Comparison of ENCODE assay signal across 25 cellular contexts in the genomic region with DNA sequence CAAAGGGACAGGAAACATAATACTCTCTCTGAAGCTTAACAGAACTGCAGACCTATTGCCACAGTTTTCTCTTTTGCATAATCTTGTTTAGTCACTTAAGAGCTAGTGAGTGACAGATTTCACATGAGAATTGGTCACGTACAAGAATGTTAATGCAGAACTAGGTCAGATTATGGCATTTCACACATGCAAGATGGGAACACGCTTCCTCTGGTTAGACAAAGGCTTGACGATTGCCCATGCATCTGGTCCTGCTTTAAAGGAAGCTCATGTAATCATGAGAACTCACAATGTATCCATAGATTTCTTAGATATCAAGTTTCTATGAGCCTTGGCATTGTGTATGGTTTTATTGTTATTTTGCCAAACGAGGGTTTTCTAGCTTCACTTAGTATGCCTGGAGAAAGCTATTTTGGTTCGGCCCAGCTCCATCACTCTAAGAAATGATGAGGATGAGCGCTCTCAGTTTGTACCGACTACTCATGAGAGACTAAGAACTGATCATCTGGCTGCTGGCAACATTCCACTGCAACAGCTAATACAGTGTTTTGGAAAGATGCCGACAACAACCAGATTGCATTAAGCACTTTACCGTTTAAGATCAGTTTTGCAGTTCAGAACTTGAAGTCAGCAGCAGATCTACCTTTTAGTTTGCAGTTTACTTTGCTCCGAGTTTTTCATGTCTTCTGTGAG.
DNase-seq lines count a peak whose midpoint lies in the region; ATAC-seq and TF ChIP-seq lines count a peak whose summit lies in the region.
"Had no signal": no experiment of that assay in that cellular context is flagged by ENCODE, and none has a peak within 500 bp of the region (broad histone marks: within the 10 kb centered on the region; RNA-seq: fewer than 3 reads in every experiment).

No MANE protein-coding gene starts in this region.

- no peak overlapping the region for H3K23ac ChIP-seq in IMR-90 (ENCODE audit: low read depth, low read length)

- H2BK15ac ChIP-seq in IMR-90 (ENCODE audit: low read depth, low read length): no peak overlapping the region

- DNase-seq in DMS 273 (lab: John Stamatoyannopoulos, UW; ENCODE audit: unreplicated experiment) (peak; percentile 74), IMR-90 (peak; percentile 86), choroid plexus epithelial cell (ENCODE audit: low read depth) (peak; percentile 51), skeletal muscle cell (ENCODE audit: low read depth) (peak; percentile 26), mesenteric fat pad (ENCODE audit: low spot score) (no peak), cardiac septum (ENCODE audit: low spot score) (no peak), ovary (no peak)
- DNase-seq: activated CD4-positive, alpha-beta T cell treated with anti-CD3 and anti-CD28 coated beads, Interleukin-2, amount 10 ng/mL, durations not matched to agents 7 days and 5 days; activated CD8-positive, alpha-beta memory T cell treated with anti-CD3 and anti-CD28 coated beads, Interleukin-2, amount 10 ng/mL, durations not matched to agents 7 days and 5 days; activated naive CD4-positive, alpha-beta T cell treated with anti-CD3 and anti-CD28 coated beads, Interleukin-2, amount 10 ng/mL, durations not matched to agents 7 days and 5 days; COR-L47; hippocampal formation; Kasumi-1; mucosa of descending colon; NCI-H1048; NCI-H2029 treated with DMSO at 0.1 percent for 48 hours; NCI-H510A treated with DMSO at 0.1 percent for 48 hours; nephron progenitor cell; posterior cingulate gyrus; RPMI8226; uterus had no signal

- intact Hi-C loops in IMR-90 (cut with micrococcal nuclease): no loop called here
- intact Hi-C loops in cardiac septum (cut with DNase I): no loop called here
- intact Hi-C loops in ovary (cut with DNase I): no loop called here

- no peak overlapping the region for H3K56ac ChIP-seq in IMR-90 (ENCODE audit: extremely low read depth, insufficient read depth, low read length)

- TF ChIP-seq EP300 in ovary (IDR thresholded peaks at IDR 0.05): no peak

- H3K18ac ChIP-seq in IMR-90 (ENCODE audit: low read depth, low read length): no peak overlapping the region

- dilution Hi-C loops in IMR-90 (cut with HindIII; ENCODE audit: low sequenced_read_pairs, unreplicated experiment): no loop called here

- 0 out of 2 replicates have a peak, but pooled peaks cover 2% of the 10 kb centered on the region for H3K9me1 ChIP-seq in IMR-90 (ENCODE audit: insufficient read depth, low read length)

- H3K27ac ChIP-seq in IMR-90 (ENCODE audit: insufficient read depth, low read length) (no peak overlapping the region), ovary (no peak overlapping the region)
- H3K27ac ChIP-seq: cardiac muscle cell, uterus, VCaP had no signal

- no peak overlapping the region for H3K4me3 ChIP-seq in IMR-90 (ENCODE audit: insufficient read depth, low read depth, low read length)
- H3K4me3 ChIP-seq in choroid plexus epithelial cell (ENCODE audit: low read depth, low read length): no peak overlapping the region
- no peak overlapping the region for H3K4me3 ChIP-seq in skeletal muscle cell (ENCODE audit: low read depth, low read length)
- H3K4me3 ChIP-seq in ovary: no peak overlapping the region
- H3K4me3 ChIP-seq: cardiac muscle cell, mucosa of descending colon, uterus had no signal

- H2AK9ac ChIP-seq in IMR-90 (replicated peaks; ENCODE audit: low read depth, low read length, poor library complexity): no peak overlapping the region

- in situ Hi-C loops in IMR-90 (cut with MboI; ENCODE audit: low sequenced_read_pairs): no loop called here

- no peaks in the 10 kb centered on the region for H3K4me1 ChIP-seq in IMR-90 (ENCODE audit: control insufficient read depth, insufficient read depth, low read length)
- no peaks in the 10 kb centered on the region for H3K4me1 ChIP-seq in ovary (ENCODE audit: insufficient read depth)
- H3K4me1 ChIP-seq: uterus had no signal

- no peak for TF ChIP-seq RAD21 in IMR-90 (IDR thresholded peaks at IDR 0.05; ENCODE audit: low read length)

- TF ChIP-seq CTCF in IMR-90 (conservative IDR thresholded peaks at IDR 0.05; ENCODE audit: low read depth, low read length) (no peak), choroid plexus epithelial cell (conservative IDR thresholded peaks at IDR 0.05; ENCODE audit: low read depth, low read length) (no peak), ovary (IDR thresholded peaks at IDR 0.05) (no peak)

- WGBS in IMR-90 (ENCODE audit: extremely low coverage in 2 of 2, insufficient read length in 1 of 2), 2 experiments: no CpG with 5 or more reads among the region's 10 CpGs
- 55 to 59% (median 56%) methylated on average over 10 of the region's 10 CpGs for WGBS in ovary, 3 donors

- H3K4me2 ChIP-seq in IMR-90 (ENCODE audit: low read depth, low read length): no peak overlapping the region

- H3K9me3 ChIP-seq in IMR-90 (ENCODE audit: control insufficient read depth, insufficient read depth, low read length) (no peaks in the 10 kb centered on the region), ovary (no peaks in the 10 kb centered on the region)
- H3K9me3 ChIP-seq: mucosa of descending colon, uterus had no signal

- ATAC-seq in IMR-90 (ENCODE audit: low read depth): peak; percentile 44; the same call in 1 of the 2 replicates
- ATAC-seq: activated CD8-positive, alpha-beta memory T cell treated with anti-CD3 and anti-CD28 coated beads, Interleukin-2, amount 10 ng/mL, durations not matched to agents 7 days and 5 days; HCT116; mucosa of descending colon; stimulated activated memory B cell treated with anti-CD40 and anti-IgM and Interleukin-4, amounts not matched to agents 10 μg/mL and 1 μg/mL and 100 μg/mL, for 72 hours had no signal

- H4K5ac ChIP-seq in IMR-90 (ENCODE audit: low read depth, low read length): no peak overlapping the region

- no peak overlapping the region for H4K91ac ChIP-seq in IMR-90 (ENCODE audit: insufficient read depth, low read depth, low read length)

- no peaks in the 10 kb centered on the region; a peak in 1 of 4 replicates for H3K79me1 ChIP-seq in IMR-90 (ENCODE audit: low read depth in 1 of 2, low read length in 2 of 2)

- no peaks in the 10 kb centered on the region for H4K20me1 ChIP-seq in IMR-90 (ENCODE audit: insufficient read depth, low read length)

- no peak overlapping the region for H2AK5ac ChIP-seq in IMR-90 (ENCODE audit: low read depth, low read length)

- no TSS peak for BruUV-seq in IMR-90 (replicated peaks; lab: Mats Ljungman, UMichigan)

- H3K9ac ChIP-seq in IMR-90 (ENCODE audit: low read depth, low read length): no peak overlapping the region

- H2AFZ ChIP-seq in IMR-90 (replicated peaks; ENCODE audit: low read length, poor library complexity): no peak overlapping the region

- H2BK120ac ChIP-seq in IMR-90 (ENCODE audit: low read depth, low read length): no peak overlapping the region

- H3K36me3 ChIP-seq in IMR-90 (ENCODE audit: control insufficient read depth, insufficient read depth, low read length): no peaks in the 10 kb centered on the region
- H3K36me3 ChIP-seq in ovary: no peaks in the 10 kb centered on the region
- H3K36me3 ChIP-seq: cardiac muscle cell, uterus had no signal

- POLR2A ChIA-PET in IMR-90 (lab: Charles Lee; ENCODE audit: unreplicated experiment): interaction anchor here (0.6 kb wide), 1 partner anchor 868 kb away, joined by 4 read pairs; no protein-coding TSS in a partner anchor

- no peak overlapping the region for H2BK20ac ChIP-seq in IMR-90 (ENCODE audit: low read depth, low read length)

- TF ChIP-seq POLR2A in IMR-90 (IDR thresholded peaks at IDR 0.05; ENCODE audit: low read depth, low read length): no peak
- no peak for TF ChIP-seq POLR2A in ovary (IDR thresholded peaks at IDR 0.05)

- H3K27me3 ChIP-seq in IMR-90 (ENCODE audit: control insufficient read depth, insufficient read depth, low read length) (no peaks in the 10 kb centered on the region), ovary (no peaks in the 10 kb centered on the region)
- H3K27me3 ChIP-seq: uterus had no signal

- CTCF ChIA-PET in IMR-90 (lab: Yijun Ruan, JAX): interaction anchor here (0.6 to 1.0 kb wide), 2 partner anchors 9 to 735 kb away, joined by 3 to 6 read pairs; no protein-coding TSS in a partner anchor

- H2BK5ac ChIP-seq in IMR-90 (ENCODE audit: low read depth, low read length, poor library complexity, severe bottlenecking): no peak overlapping the region

- H4K8ac ChIP-seq in IMR-90 (ENCODE audit: low read depth in 2 of 2, low read length in 2 of 2): no peak overlapping the region

- H3K4ac ChIP-seq in IMR-90 (ENCODE audit: low read depth, low read length): no peak overlapping the region

- no peak overlapping the region for H3K14ac ChIP-seq in IMR-90 (replicated peaks; ENCODE audit: low read depth, low read length)

TF ChIP-seq in IMR-90, 13 proteins besides CTCF, POLR2A, EP300 and RAD21 (continues in another document):
- TF ChIP-seq FOS (IDR thresholded peaks at IDR 0.05; ENCODE audit: low read depth, low read length) (no peak), MXI1 (IDR thresholded peaks at IDR 0.05; ENCODE audit: borderline replicate concordance, low read depth, low read length) (no peak), MAZ (IDR thresholded peaks at IDR 0.05; ENCODE audit: borderline replicate concordance, low read depth, low read length) (no peak), ELK1 (IDR thresholded peaks at IDR 0.05; ENCODE audit: borderline replicate concordance, low read depth, low read length) (no peak), CHD1 (IDR thresholded peaks at IDR 0.05; ENCODE audit: low read depth, low read length) (no peak), NFE2L2 (IDR thresholded peaks at IDR 0.05; ENCODE audit: low read depth, low read length) (no peak), SMC3 (IDR thresholded peaks at IDR 0.05; ENCODE audit: low read depth, low read length) (no peak), MAFK (IDR thresholded peaks at IDR 0.05; ENCODE audit: low read depth, low read length) (no peak), RCOR1 (IDR thresholded peaks at IDR 0.05; ENCODE audit: insufficient replicate concordance, low read length) (no peak)
- TF ChIP-seq, protein P1, sequence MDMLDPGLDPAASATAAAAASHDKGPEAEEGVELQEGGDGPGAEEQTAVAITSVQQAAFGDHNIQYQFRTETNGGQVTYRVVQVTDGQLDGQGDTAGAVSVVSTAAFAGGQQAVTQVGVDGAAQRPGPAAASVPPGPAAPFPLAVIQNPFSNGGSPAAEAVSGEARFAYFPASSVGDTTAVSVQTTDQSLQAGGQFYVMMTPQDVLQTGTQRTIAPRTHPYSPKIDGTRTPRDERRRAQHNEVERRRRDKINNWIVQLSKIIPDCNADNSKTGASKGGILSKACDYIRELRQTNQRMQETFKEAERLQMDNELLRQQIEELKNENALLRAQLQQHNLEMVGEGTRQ (IDR thresholded peaks at IDR 0.05; ENCODE audit: low read depth, low read length): no peak

Comparison
In these comparisons a context has a peak if more than half of its experiments do, and no peak if none do; other contexts are left out.
1. DNase-seq: peak in DMS 273 (single experiment), IMR-90 (single experiment), choroid plexus epithelial cell (single experiment) and skeletal muscle cell (single experiment); none in mesenteric fat pad (single experiment), cardiac septum (single experiment) and ovary (0 of 5).